13 cellular contexts compared by ENCODE assay signal in genomic region chr6:150014623-150015280, GRCh38. TPM values are rescaled to one million over a fixed set of nuclear protein-coding genes. Genes with fewer than 3 reads are reported as not detected.
"Had no signal": no experiment of that assay in that cellular context is flagged by ENCODE, and none has a peak within 500 bp of the region (broad histone marks: within the 10 kb centered on the region; RNA-seq: fewer than 3 reads in every experiment).

No MANE protein-coding gene starts in this region.

RNA-seq across cellular contexts. Expression of gene RAET1L, which starts 10.6 kb away (rescaled TPM):
- total RNA-seq: activated CD4-positive, alpha-beta T cell treated with anti-CD3 and anti-CD28 coated beads for 36 hours; activated T-cell treated with anti-CD3 and anti-CD28 coated beads, Interleukin-2, amount 50 U/mL, for 72 hours; adrenal gland; cerebellum; dermis microvascular lymphatic vessel endothelial cell; glomerular endothelial cell; lung microvascular endothelial cell; myocyte; right lobe of liver; subcutaneous adipose tissue; T-helper 2 cell treated with Interferon-gamma antibody and Interleukin-4, amounts not matched to agents 100 ng/mL and 5 ng/mL, for 36 hours; thyroid gland; urinary bladder had no signal
- polyA plus RNA-seq: adrenal gland, urinary bladder had no signal
